In the genomic region with DNA sequence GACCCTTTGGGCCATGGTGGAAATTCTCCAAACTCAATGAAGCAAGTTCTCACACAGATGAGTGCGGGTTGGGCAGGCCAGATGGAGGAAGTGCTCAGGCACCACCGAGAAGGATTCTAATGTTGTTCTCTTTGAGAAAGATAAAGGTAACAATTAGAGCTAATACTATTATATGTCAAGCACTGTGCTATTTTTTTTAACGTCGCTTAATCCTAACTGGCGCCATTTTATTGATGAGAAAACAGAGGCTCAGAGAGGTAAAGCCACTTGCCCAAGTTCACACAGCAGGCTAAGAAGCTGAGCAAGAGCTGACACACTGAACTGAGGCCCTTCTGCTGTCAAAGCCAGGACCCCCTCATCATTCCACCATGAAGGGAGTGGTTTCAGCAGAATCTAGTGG, we compare ENCODE assay signal across 8 cellular contexts. TPM values are rescaled to one million over a fixed set of nuclear protein-coding genes. Genes with fewer than 3 reads are reported as not detected.
DNase-seq lines count a peak whose midpoint lies in the region; ATAC-seq and TF ChIP-seq lines count a peak whose summit lies in the region.

No MANE protein-coding gene starts in this region.

- H3K4me1 Mint-ChIP-seq in central memory CD8-positive, alpha-beta T cell = peaks cover 57% of the 10 kb centered on the region
- peaks cover 39 to 58% (median 48%) of the 10 kb centered on the region in 7 donors for H3K4me1 Mint-ChIP-seq in naive thymus-derived CD4-positive, alpha-beta T cell

- H4K20me1 ChIP-seq in BLaER1 treated with 17β-estradiol and CSF1 and Interleukin-3, amounts not matched to agents 10 nM and 100 nM = peaks cover 7 to 59% (median 55%) of the 10 kb centered on the region in 11 experiments; a peak in 21 of 22 replicates

- H3K4me2 ChIP-seq in BLaER1 treated with 17β-estradiol and CSF1 and Interleukin-3, amounts not matched to agents 10 nM and 100 nM = peak overlapping the region; percentile 87 to 98 (median 95)

- no peak for DNase-seq in LNCaP clone FGC (ENCODE audit: low read depth)
- no peak for DNase-seq in central memory CD8-positive, alpha-beta T cell (ENCODE audit: low spot score in 2 of 2)
- no peak for DNase-seq in naive thymus-derived CD4-positive, alpha-beta T cell
- no peak for DNase-seq in mesenteric fat pad (ENCODE audit: low spot score)
- DNase-seq in erythroblast (lab: John Stamatoyannopoulos, UW) = no peak

- peak overlapping the region; percentile 83 for H3K4me3 Mint-ChIP-seq in central memory CD8-positive, alpha-beta T cell
- H3K4me3 Mint-ChIP-seq in naive thymus-derived CD4-positive, alpha-beta T cell = peak overlapping the region; percentile 82 to 95 (median 92)

- POLR2A ChIA-PET in naive thymus-derived CD4-positive, alpha-beta T cell (lab: Charles Lee) = interaction anchor here (0.6 to 6.5 kb wide), 4 partner anchors 12 to 346 kb away, joined by 3 to 42 read pairs (median 10); a partner anchor contains a TSS

- peaks cover 21% of the 10 kb centered on the region for H3K36me3 Mint-ChIP-seq in central memory CD8-positive, alpha-beta T cell (ENCODE audit: insufficient read depth)
- H3K36me3 Mint-ChIP-seq in naive thymus-derived CD4-positive, alpha-beta T cell = peaks cover 0 to 5% (median 0%) of the 10 kb centered on the region in 5 donors

- peak overlapping the region; percentile 69 to 99 (median 92) for H3K4me3 ChIP-seq in BLaER1 treated with 17β-estradiol and CSF1 and Interleukin-3, amounts not matched to agents 10 nM and 100 nM
- peak overlapping the region; percentile 94 for H3K4me3 ChIP-seq in LNCaP clone FGC (ENCODE audit: low read depth, low read length)
- H3K4me3 ChIP-seq in naive thymus-derived CD4-positive, alpha-beta T cell (ENCODE audit: low read length) = peak overlapping the region; percentile 95

- H3K27me3 ChIP-seq in BLaER1 treated with 17β-estradiol and CSF1 and Interleukin-3, amounts not matched to agents 10 nM and 100 nM = no peaks in the 10 kb centered on the region
- H3K27me3 ChIP-seq in naive thymus-derived CD4-positive, alpha-beta T cell (ENCODE audit: control insufficient read depth in 2 of 2, insufficient read depth in 2 of 2, low read length in 2 of 2) = no peaks in the 10 kb centered on the region

- peaks cover 39 to 51% (median 46%) of the 10 kb centered on the region in 10 experiments for H3K4me1 ChIP-seq in BLaER1 treated with 17β-estradiol and CSF1 and Interleukin-3, amounts not matched to agents 10 nM and 100 nM
- H3K4me1 ChIP-seq in naive thymus-derived CD4-positive, alpha-beta T cell (ENCODE audit: control insufficient read depth in 2 of 2, insufficient read depth in 2 of 2, low read length in 2 of 2) = peaks cover 13 to 43% of the 10 kb centered on the region in 2 donors

- no peaks in the 10 kb centered on the region for H3K9me3 ChIP-seq in BLaER1 treated with 17β-estradiol and CSF1 and Interleukin-3, amounts not matched to agents 10 nM and 100 nM (replicated peaks in 1 of 11)
- H3K9me3 ChIP-seq in naive thymus-derived CD4-positive, alpha-beta T cell (ENCODE audit: control insufficient read depth in 2 of 3, low read length in 3 of 3) = no peaks in the 10 kb centered on the region

- no peaks in the 10 kb centered on the region for H3K9me3 Mint-ChIP-seq in central memory CD8-positive, alpha-beta T cell
- H3K9me3 Mint-ChIP-seq in naive thymus-derived CD4-positive, alpha-beta T cell = no peaks in the 10 kb centered on the region

- peaks cover 1 to 21% (median 14%) of the 10 kb centered on the region in 11 experiments for H3K36me3 ChIP-seq in BLaER1 treated with 17β-estradiol and CSF1 and Interleukin-3, amounts not matched to agents 10 nM and 100 nM
- peaks cover 0 to 6% (median 0%) of the 10 kb centered on the region in 3 experiments for H3K36me3 ChIP-seq in naive thymus-derived CD4-positive, alpha-beta T cell (ENCODE audit: control insufficient read depth in 2 of 3, insufficient read depth in 3 of 3, low read length in 3 of 3)

- no peak for ATAC-seq in central memory CD8-positive, alpha-beta T cell (replicated peaks; ENCODE audit: extremely low read depth, poor library complexity, severe bottlenecking)
- ATAC-seq in naive thymus-derived CD4-positive, alpha-beta T cell = no peak
- ATAC-seq in HG02763 (IDR thresholded peaks at IDR 0.05; ENCODE audit: unreplicated experiment) (no peak), GM21786 (IDR thresholded peaks at IDR 0.05; ENCODE audit: unreplicated experiment) (no peak)

- no peak for TF ChIP-seq POLR2A in erythroblast (IDR thresholded peaks at IDR 0.05; ENCODE audit: low read length)

- peak overlapping the region; percentile 82 for H3K27ac Mint-ChIP-seq in central memory CD8-positive, alpha-beta T cell (ENCODE audit: low read depth)
- H3K27ac Mint-ChIP-seq in naive thymus-derived CD4-positive, alpha-beta T cell = peak overlapping the region; percentile 86 to 99 (median 95)

- H3K9ac ChIP-seq in BLaER1 treated with 17β-estradiol and CSF1 and Interleukin-3, amounts not matched to agents 10 nM and 100 nM = peak overlapping the region; percentile 84 to 97 (median 90)

- H3K27ac ChIP-seq in BLaER1 treated with 17β-estradiol and CSF1 and Interleukin-3, amounts not matched to agents 10 nM and 100 nM = peak overlapping the region in 10 of 11 experiments; percentile 64 to 88 (median 82); a peak in 20 of 22 replicates
- peak overlapping the region; percentile 94 for H3K27ac ChIP-seq in naive thymus-derived CD4-positive, alpha-beta T cell (ENCODE audit: low read depth, low read length)

- CTCF ChIA-PET in naive thymus-derived CD4-positive, alpha-beta T cell (lab: Charles Lee) = interaction anchor here (0.8 to 5.6 kb wide), 5 partner anchors 12 to 294 kb away, joined by 4 to 41 read pairs (median 8); a partner anchor contains a TSS

- intact Hi-C loops in naive thymus-derived CD4-positive, alpha-beta T cell (cut with micrococcal nuclease) = loop anchor here (2.0 to 5.0 kb wide), 4 partner anchors 166 to 597 kb away; a partner anchor contains a TSS

- H3K27me3 Mint-ChIP-seq in central memory CD8-positive, alpha-beta T cell = no peaks in the 10 kb centered on the region
- H3K27me3 Mint-ChIP-seq in naive thymus-derived CD4-positive, alpha-beta T cell = no peaks in the 10 kb centered on the region

- TF ChIP-seq CTCF in LNCaP clone FGC (IDR thresholded peaks at IDR 0.05; ENCODE audit: control insufficient read depth, extremely low read depth, insufficient read depth) = no peak

RNA-seq across cellular contexts. Expression of a gene that starts 1.0 kb away (rescaled TPM):
- 100 to 1,000 TPM; 237 to 387 (median 369) TPM for total RNA-seq in naive thymus-derived CD4-positive, alpha-beta T cell
- polyA plus RNA-seq in naive thymus-derived CD4-positive, alpha-beta T cell = 100 to 1,000 TPM; 222 to 241 TPM
- total RNA-seq in mesenteric fat pad = 121 TPM

RNA-seq across cellular contexts. Expression of a gene that starts 11.2 kb away (rescaled TPM):
- total RNA-seq in naive thymus-derived CD4-positive, alpha-beta T cell = 10 to 100 TPM; 12.3 to 38.9 (median 23.5) TPM
- polyA plus RNA-seq in naive thymus-derived CD4-positive, alpha-beta T cell = 1 to 10 TPM; 3.0 to 8.4 TPM
- total RNA-seq in mesenteric fat pad = 8.8 TPM
